Comparison of ENCODE assay signal across 9 cellular contexts in the genomic region with DNA sequence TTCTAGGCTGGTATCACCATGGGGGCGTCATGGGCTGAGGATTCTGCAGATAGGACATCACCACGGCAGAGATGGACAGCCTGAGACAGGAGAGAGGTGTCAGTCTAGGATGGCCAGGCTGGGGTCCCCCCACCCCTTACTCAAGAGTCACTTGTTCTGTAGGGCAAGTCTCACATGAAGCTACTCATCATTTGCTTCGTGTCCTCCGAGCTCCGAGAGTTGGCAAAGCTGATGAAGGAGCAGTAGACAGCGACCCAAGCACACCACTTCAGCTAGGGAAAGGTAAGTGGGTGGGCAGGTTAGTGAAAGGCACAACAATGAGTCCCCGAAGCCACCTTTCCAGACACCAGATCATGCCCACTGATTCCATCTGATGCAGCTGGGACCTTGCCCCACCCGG. TPM values are rescaled to one million over a fixed set of nuclear protein-coding genes. Genes with fewer than 3 reads are reported as not detected.
DNase-seq lines count a peak whose midpoint lies in the region; ATAC-seq, FAIRE-seq and TF ChIP-seq lines count a peak whose summit lies in the region.
"Had no signal": no experiment of that assay in that cellular context is flagged by ENCODE, and none has a peak within 500 bp of the region (broad histone marks: within the 10 kb centered on the region; RNA-seq: fewer than 3 reads in every experiment).

No MANE protein-coding gene starts in this region.

- H3K79me2 ChIP-seq in hepatocyte: peaks cover 48% of the 10 kb centered on the region

- no peak for ATAC-seq in GM18498 (IDR thresholded peaks at IDR 0.05; ENCODE audit: unreplicated experiment)
- no peak for ATAC-seq in GM19035 (IDR thresholded peaks at IDR 0.05; ENCODE audit: unreplicated experiment)

- no peaks in the 10 kb centered on the region for H3K27me3 Mint-ChIP-seq in activated CD4-positive, alpha-beta memory T cell treated with anti-CD3 and anti-CD28 coated beads for 36 hours

- H3K9me3 Mint-ChIP-seq in activated CD4-positive, alpha-beta memory T cell treated with anti-CD3 and anti-CD28 coated beads for 36 hours: no peaks in the 10 kb centered on the region

- H3K36me3 ChIP-seq in HAP-1 (replicated peaks) (peaks cover 40% of the 10 kb centered on the region), hepatocyte (replicated peaks; ENCODE audit: insufficient read depth, low read depth) (no peaks in the 10 kb centered on the region), small intestine (ENCODE audit: control insufficient read depth in 2 of 2, insufficient read depth in 2 of 2, low read length in 2 of 2) (peaks cover 3% of the 10 kb centered on the region in 2 donors)

- H3K36me3 Mint-ChIP-seq in activated CD4-positive, alpha-beta memory T cell treated with anti-CD3 and anti-CD28 coated beads for 36 hours: peaks cover 27% of the 10 kb centered on the region

- no peak for TF ChIP-seq CTCF in hepatocyte (IDR thresholded peaks at IDR 0.05; ENCODE audit: poor library complexity)

- H3K27me3 ChIP-seq in HAP-1 (ENCODE audit: low read depth) (no peaks in the 10 kb centered on the region), hepatocyte (no peaks in the 10 kb centered on the region), small intestine (ENCODE audit: control insufficient read depth in 2 of 2, insufficient read depth in 2 of 2, low read length in 2 of 2) (no peaks in the 10 kb centered on the region)

- WGBS in hepatocyte (ENCODE audit: low lambda C conversion rate, missing lambda C conversion rate): 87% methylated on average over 8 of the region's 8 CpGs
- WGBS in small intestine, 3 donors: 57 to 70% (median 62%) methylated on average over 8 of the region's 8 CpGs

- H3K27ac ChIP-seq in hepatocyte (peak overlapping the region; percentile 99), skin epidermis (peak overlapping the region in 18 of 21 experiments; percentile 90 to 99 (median 97)), small intestine (ENCODE audit: low read depth in 1 of 2, low read length in 1 of 2) (peak overlapping the region in 1 of 2 donors; percentile 93)

- H3K4me3 ChIP-seq in HAP-1 (peak overlapping the region; percentile 97), hepatocyte (peak overlapping the region; percentile 75), skin epidermis (peak overlapping the region; percentile 66 to 93 (median 73)), small intestine (ENCODE audit: low read depth in 1 of 2, low read length in 2 of 2) (peak overlapping the region in 1 of 2 donors; percentile 88)

- peak overlapping the region; percentile 87 for H3K4me3 Mint-ChIP-seq in activated CD4-positive, alpha-beta memory T cell treated with anti-CD3 and anti-CD28 coated beads for 36 hours

- no peak for FAIRE-seq in small intestine (lab: Jason Lieb, UNC)

- CTCF ChIA-PET in activated CD4-positive, alpha-beta memory T cell treated with anti-CD3 and anti-CD28 coated beads for 36 hours (lab: Charles Lee): interaction anchor here (1.0 to 1.1 kb wide), 2 partner anchors 89 to 101 kb away, joined by 3 read pairs; no protein-coding TSS in a partner anchor

- H4K20me1 ChIP-seq in hepatocyte (ENCODE audit: insufficient read depth, poor library complexity, severe bottlenecking): no peaks in the 10 kb centered on the region

- H3K9me3 ChIP-seq in HAP-1 (peaks cover 7% of the 10 kb centered on the region; the same call in 1 of the 2 replicates), hepatocyte (ENCODE audit: low read depth) (no peaks in the 10 kb centered on the region), small intestine (ENCODE audit: control insufficient read depth, low read depth) (no peaks in the 10 kb centered on the region)

- peak overlapping the region; percentile 98 for H3K4me2 ChIP-seq in hepatocyte

- DNase-seq in HAP-1 (ENCODE audit: low spot score in 2 of 2) (no peak), hepatocyte (ENCODE audit: low spot score) (no peak), NCI-H187 (lab: John Stamatoyannopoulos, UW) (no peak), small intestine (no peak)
- DNase-seq in activated CD4-positive, alpha-beta memory T cell treated with anti-CD3 and anti-CD28 coated beads for 36 hours: no peak

- peak overlapping the region; percentile 97 for H3K27ac Mint-ChIP-seq in activated CD4-positive, alpha-beta memory T cell treated with anti-CD3 and anti-CD28 coated beads for 36 hours

- H3K9me2 ChIP-seq in hepatocyte (replicated peaks; ENCODE audit: insufficient read depth): no peaks in the 10 kb centered on the region

- intact Hi-C loops in activated CD4-positive, alpha-beta memory T cell treated with anti-CD3 and anti-CD28 coated beads for 36 hours (cut with micrococcal nuclease): no loop called here

- H3K4me1 Mint-ChIP-seq in activated CD4-positive, alpha-beta memory T cell treated with anti-CD3 and anti-CD28 coated beads for 36 hours (ENCODE audit: low read depth): peaks cover 52% of the 10 kb centered on the region

- no peak overlapping the region for H2AFZ ChIP-seq in hepatocyte

- H3K4me1 ChIP-seq in HAP-1: peaks cover 21% of the 10 kb centered on the region
- peaks cover 14% of the 10 kb centered on the region for H3K4me1 ChIP-seq in hepatocyte (ENCODE audit: insufficient read depth)
- H3K4me1 ChIP-seq in small intestine (ENCODE audit: control insufficient read depth in 2 of 2, insufficient read depth in 1 of 2, low read depth in 1 of 2, low read length in 1 of 2): peaks cover 10 to 12% of the 10 kb centered on the region in 2 donors

- in situ Hi-C loops in HAP-1 (cut with MboI; ENCODE audit: low sequenced_read_pairs): no loop called here

- POLR2A ChIA-PET in activated CD4-positive, alpha-beta memory T cell treated with anti-CD3 and anti-CD28 coated beads for 36 hours (lab: Charles Lee): interaction anchor here (1.5 kb wide), 1 partner anchor 13 kb away, joined by 11 read pairs; the partner anchor contains the start of gene DHPS

RNA-seq across cellular contexts. Expression of gene WDR83, which starts 1.7 kb away (rescaled TPM):
- 10 to 100 TPM; 17.1 to 17.8 TPM for total RNA-seq in activated CD4-positive, alpha-beta memory T cell treated with anti-CD3 and anti-CD28 coated beads for 36 hours
- total RNA-seq in hepatocyte: 9.1 and 12.2 TPM in 2 replicates
- 19.5 and 21.5 TPM in 2 replicates for polyA plus RNA-seq in hepatocyte
- polyA plus RNA-seq in small intestine: 10 to 100 TPM; 10.9 to 21.2 (median 18.6) TPM

RNA-seq across cellular contexts. Expression of gene MAN2B1, which starts 1.8 kb away (rescaled TPM):
- 100 to 1,000 TPM; 123 to 127 TPM for total RNA-seq in activated CD4-positive, alpha-beta memory T cell treated with anti-CD3 and anti-CD28 coated beads for 36 hours
- 67.2 and 68.8 TPM in 2 replicates for total RNA-seq in hepatocyte
- polyA plus RNA-seq in hepatocyte (77.1 and 81.9 TPM in 2 replicates), small intestine (10 to 100 TPM; 42.7 to 57.6 (median 44.5) TPM)

RNA-seq across cellular contexts. Expression of gene DHPS, which starts 13.3 kb away (rescaled TPM):
- 100 to 1,000 TPM; 126 to 127 TPM for total RNA-seq in activated CD4-positive, alpha-beta memory T cell treated with anti-CD3 and anti-CD28 coated beads for 36 hours
- 62.6 and 71.7 TPM in 2 replicates for total RNA-seq in hepatocyte
- polyA plus RNA-seq in hepatocyte (63.1 and 84.7 TPM in 2 replicates), small intestine (10 to 100 TPM; 61.5 to 67.3 (median 66.3) TPM)

RNA-seq across cellular contexts. Expression of gene GNG14, which starts 19.5 kb away (rescaled TPM):
- not detected for total RNA-seq in activated CD4-positive, alpha-beta memory T cell treated with anti-CD3 and anti-CD28 coated beads for 36 hours
- not detected in 2 replicates for total RNA-seq in hepatocyte
- not detected in 2 replicates for polyA plus RNA-seq in hepatocyte
- polyA plus RNA-seq in small intestine: not detected
- total RNA-seq: T-helper 1 cell treated with Interleukin-12 subunit alpha and Interleukin-12 subunit beta and Interleukin-4 antibody, amounts not matched to agents 30 ng/mL and 1 ng/mL, for 36 hours had no signal

RNA-seq across cellular contexts. Expression of gene FBXW9, which starts 28.1 kb away (rescaled TPM):
- 1 to 10 TPM; 6.6 to 7.0 TPM for total RNA-seq in activated CD4-positive, alpha-beta memory T cell treated with anti-CD3 and anti-CD28 coated beads for 36 hours
- 8.1 and 10.9 TPM in 2 replicates for total RNA-seq in hepatocyte
- 9.1 and 11.1 TPM in 2 replicates for polyA plus RNA-seq in hepatocyte
- 10 to 100 TPM in 1 of 3 donors, 1 to 10 TPM in 2; 4.5 to 11.8 (median 5.9) TPM for polyA plus RNA-seq in small intestine
